In the genomic region with DNA sequence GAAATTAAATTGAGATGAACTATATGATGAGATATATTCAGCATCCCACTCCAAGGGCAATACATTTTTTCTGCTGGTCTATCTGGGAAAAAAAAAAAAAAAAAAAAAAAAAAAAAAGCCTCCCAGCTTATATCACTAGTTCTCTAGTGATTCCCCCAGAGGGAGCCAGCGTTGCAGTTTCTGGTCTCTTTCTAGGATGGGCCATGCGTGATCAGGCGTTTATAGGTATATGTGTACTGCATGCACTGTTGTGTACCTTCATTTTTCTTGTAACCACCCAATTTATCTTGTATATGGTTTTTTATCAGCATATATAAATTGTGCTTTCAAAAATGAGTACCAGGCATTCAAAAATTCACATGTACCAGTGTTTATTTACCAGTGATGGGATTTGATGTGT, we compare ENCODE assay signal across 9 cellular contexts. TPM values are rescaled to one million over a fixed set of nuclear protein-coding genes. Genes with fewer than 3 reads are reported as not detected.
DNase-seq lines count a peak whose midpoint lies in the region; ATAC-seq and TF ChIP-seq lines count a peak whose summit lies in the region.
"Had no signal": no experiment of that assay in that cellular context is flagged by ENCODE, and none has a peak within 500 bp of the region (broad histone marks: within the 10 kb centered on the region; RNA-seq: fewer than 3 reads in every experiment).

No MANE protein-coding gene starts in this region.

- ATAC-seq in GM18519 (IDR thresholded peaks at IDR 0.05; ENCODE audit: low FRiP score, unreplicated experiment) (peak; percentile 50), GM18861 (IDR thresholded peaks at IDR 0.05; ENCODE audit: unreplicated experiment) (no peak), HG03039 (IDR thresholded peaks at IDR 0.05; ENCODE audit: unreplicated experiment) (no peak)

- no peaks in the 10 kb centered on the region for H3K36me3 ChIP-seq in BE2C

- TF ChIP-seq CTCF in BE2C (IDR thresholded peaks at IDR 0.05; ENCODE audit: low read depth, low read length): peak; percentile 65
- no peak for TF ChIP-seq CTCF in endothelial cell (IDR thresholded peaks at IDR 0.05; ENCODE audit: unreplicated experiment)

- DNase-seq in BE2C: peak; percentile 66
- DNase-seq in NCI-H2171 treated with DMSO at 0.1 percent for 48 hours (lab: John Stamatoyannopoulos, UW): peak; percentile 74
- peak; percentile 45 for DNase-seq in endothelial cell (ENCODE audit: low spot score)
- no peak for DNase-seq in stimulated activated naive CD4-positive, alpha-beta T cell (lab: John Stamatoyannopoulos, UW)
- no peak for DNase-seq in central memory CD4-positive, alpha-beta T cell
- DNase-seq: nucleus accumbens had no signal

- H3K4me1 ChIP-seq in BE2C: no peaks in the 10 kb centered on the region

- H3K9me3 ChIP-seq in BE2C: no peaks in the 10 kb centered on the region

- no peak overlapping the region for H3K27ac Mint-ChIP-seq in endothelial cell (ENCODE audit: unreplicated experiment)

- no peaks in the 10 kb centered on the region for H3K9me3 Mint-ChIP-seq in endothelial cell (ENCODE audit: unreplicated experiment)

- H3K4me1 Mint-ChIP-seq in endothelial cell (ENCODE audit: unreplicated experiment): no peaks in the 10 kb centered on the region

- H3K36me3 Mint-ChIP-seq in endothelial cell (ENCODE audit: low read depth, unreplicated experiment): no peaks in the 10 kb centered on the region

- no peak overlapping the region for H3K4me3 Mint-ChIP-seq in endothelial cell (ENCODE audit: unreplicated experiment)

- H3K4me3 ChIP-seq in BE2C (ENCODE audit: low read depth, low read length): no peak overlapping the region

- H3K27me3 Mint-ChIP-seq in endothelial cell (ENCODE audit: unreplicated experiment): no peaks in the 10 kb centered on the region

- H3K27me3 ChIP-seq in BE2C: peaks cover 37% of the 10 kb centered on the region

RNA-seq across cellular contexts. Expression of gene DCDC2C, which starts 35.1 kb away (rescaled TPM):
- polyA plus RNA-seq in BE2C (2012; ENCODE audit: insufficient read depth, insufficient read length, low read depth): not detected
- not detected for total RNA-seq in endothelial cell (ENCODE audit: unreplicated experiment)

Comparison
In these comparisons a context has a peak if more than half of its experiments do, and no peak if none do; other contexts are left out.
1. DNase-seq: peak in BE2C (single experiment), NCI-H2171 treated with DMSO at 0.1 percent for 48 hours (single experiment) and endothelial cell (single experiment); none in stimulated activated naive CD4-positive, alpha-beta T cell (0 of 6) and central memory CD4-positive, alpha-beta T cell (single experiment).